In genomic region chr4:16213107-16213506, GRCh38 we compare ENCODE assay signal across 30 cellular contexts. TPM values are rescaled to one million over a fixed set of nuclear protein-coding genes. Genes with fewer than 3 reads are reported as not detected.
DNase-seq lines count a peak whose midpoint lies in the region; ATAC-seq, FAIRE-seq and TF ChIP-seq lines count a peak whose summit lies in the region.
"Had no signal": no experiment of that assay in that cellular context is flagged by ENCODE, and none has a peak within 500 bp of the region (broad histone marks: within the 10 kb centered on the region; RNA-seq: fewer than 3 reads in every experiment).

No MANE protein-coding gene starts in this region.

- H3K27ac ChIP-seq in HEK293 (ENCODE audit: extremely low read depth, low read depth, low read length) (no peak overlapping the region), K562 (ENCODE audit: extremely low read depth, low read depth, low read length) (no peak overlapping the region), ascending aorta (no peak overlapping the region)
- H3K27ac ChIP-seq: neural progenitor cell, Peyer's patch, thoracic aorta, uterus had no signal

- TF ChIP-seq POLR2A in K562 (conservative IDR thresholded peaks at IDR 0.05) = no peak

- no peak for DNase-seq in activated CD4-positive, alpha-beta memory T cell treated with anti-CD3 and anti-CD28 coated beads, Interleukin-2, amount 10 ng/mL, durations not matched to agents 7 days and 5 days
- no peak for DNase-seq in activated CD4-positive, alpha-beta memory T cell treated with anti-CD3 and anti-CD28 coated beads for 36 hours
- no peak for DNase-seq in K562 (ENCODE audit: extremely low read depth in 1 of 4, low spot score in 3 of 4)
- DNase-seq in naive thymus-derived CD8-positive, alpha-beta T cell = no peak
- DNase-seq in ascending aorta (ENCODE audit: low spot score in 2 of 2) = no peak
- no peak for DNase-seq in foreskin fibroblast
- no peak for DNase-seq in HT-29 (ENCODE audit: low spot score)
- DNase-seq: Caco-2; DMS79 treated with DMSO at 0.1 percent for 48 hours; effector memory CD4-positive, alpha-beta T cell; gastrocnemius medialis; hypothalamus; islet precursor cell; Karpas-422; NCI-H1694; NCI-H2171; NCI-H524 treated with DMSO at 0.1 percent for 48 hours; Peyer's patch; stimulated activated naive CD8-positive, alpha-beta T cell treated with anti-CD3 and anti-CD28 coated beads, Interleukin-15, Interleukin-2, amounts not matched to agents 100 U/mL and 50 U/mL, for 24 hours; uterus had no signal

- H3K79me2 ChIP-seq in K562 (ENCODE audit: control insufficient read depth, insufficient read depth, low read length) = peaks cover 60% of the 10 kb centered on the region

- peaks cover 12% of the 10 kb centered on the region; the same call in 1 of the 2 replicates for H3K4me1 ChIP-seq in HEK293 (ENCODE audit: control insufficient read depth, insufficient read depth, low read length)
- H3K4me1 ChIP-seq in K562 (replicated peaks in 1 of 2; ENCODE audit: control insufficient read depth in 2 of 2, insufficient read depth in 2 of 2, low read length in 2 of 2) = no peaks in the 10 kb centered on the region; a peak in 1 of 5 replicates
- H3K4me1 ChIP-seq in ascending aorta = peaks cover 0 to 12% of the 10 kb centered on the region in 2 donors
- H3K4me1 ChIP-seq: Caco-2, neural progenitor cell had no signal

- no peaks in the 10 kb centered on the region for H3K9me3 Mint-ChIP-seq in activated CD4-positive, alpha-beta memory T cell treated with anti-CD3 and anti-CD28 coated beads, Interleukin-2, amount 10 ng/mL, durations not matched to agents 7 days and 5 days
- H3K9me3 Mint-ChIP-seq in activated CD4-positive, alpha-beta memory T cell treated with anti-CD3 and anti-CD28 coated beads for 36 hours = no peaks in the 10 kb centered on the region
- H3K9me3 Mint-ChIP-seq in naive thymus-derived CD8-positive, alpha-beta T cell = no peaks in the 10 kb centered on the region
- H3K9me3 Mint-ChIP-seq: activated T-helper 2 cell treated with anti-CD3 and anti-CD28 coated beads, Interferon-gamma antibody, Interleukin-2, Interleukin-4, amounts not matched to agents 10 μg/mL and 5 μg/mL and 100 μg/mL, durations not matched to agents 14 hours and 24 hours and 36 hours; neural progenitor cell had no signal

- peak; percentile 28; the same call in 1 of the 3 replicates for ATAC-seq in K562
- ATAC-seq in naive thymus-derived CD8-positive, alpha-beta T cell = peak; percentile 28 to 54
- ATAC-seq: esophagus mucosa; gastrocnemius medialis; GM12878; sciatic nerve; stimulated activated naive CD8-positive, alpha-beta T cell treated with anti-CD3 and anti-CD28 coated beads, Interleukin-15, Interleukin-2, amounts not matched to agents 100 U/mL and 50 U/mL, for 24 hours had no signal

- H3K9ac ChIP-seq in K562 (ENCODE audit: insufficient read depth in 1 of 2, low read depth in 2 of 2, low read length in 2 of 2) = no peak overlapping the region
- H3K9ac ChIP-seq: neural progenitor cell had no signal

- no peak for TF ChIP-seq EP300 in K562 (IDR thresholded peaks at IDR 0.05; ENCODE audit: low read length)

- H3K27me3 ChIP-seq in K562 (ENCODE audit: control insufficient read depth in 2 of 2, insufficient read depth in 2 of 2, low read length in 2 of 2) = no peaks in the 10 kb centered on the region
- no peaks in the 10 kb centered on the region for H3K27me3 ChIP-seq in ascending aorta
- H3K27me3 ChIP-seq: gastrocnemius medialis, neural progenitor cell, Peyer's patch, uterus had no signal

- H4K20me1 ChIP-seq in K562 (replicated peaks; ENCODE audit: control insufficient read depth, insufficient read depth, low read length) = no peaks in the 10 kb centered on the region; the same call in 1 of the 2 replicates

- H3K36me3 ChIP-seq in HEK293 (ENCODE audit: control insufficient read depth in 2 of 2, insufficient read depth in 1 of 2, low read length in 2 of 2) = peaks cover 0 to 11% of the 10 kb centered on the region in 2 experiments; a peak in 1 of 3 replicates
- peaks cover 36% of the 10 kb centered on the region for H3K36me3 ChIP-seq in K562 (ENCODE audit: control insufficient read depth, insufficient read depth, low read length)
- peaks cover 0 to 11% of the 10 kb centered on the region in 2 donors for H3K36me3 ChIP-seq in ascending aorta
- H3K36me3 ChIP-seq: neural progenitor cell, thoracic aorta, uterus had no signal

- WGBS in K562 (ENCODE audit: insufficient coverage, low coverage, missing lambda C conversion rate) = 48% methylated on average over 2 of the region's 2 CpGs

- intact Hi-C loops in activated CD4-positive, alpha-beta memory T cell treated with anti-CD3 and anti-CD28 coated beads for 36 hours (cut with micrococcal nuclease) = no loop called here
- intact Hi-C loops in K562 (cut with micrococcal nuclease) = no loop called here
- intact Hi-C loops in ascending aorta (cut with DNase I) = no loop called here

- TF ChIP-seq CTCF in HEK293 (tag by site-specific recombination; IDR thresholded peaks at IDR 0.05) (no peak), K562 (IDR thresholded peaks at IDR 0.05 in 2 of 3, conservative IDR thresholded peaks at IDR 0.05 in 1 of 3; ENCODE audit: insufficient read depth in 2 of 3, low read depth in 1 of 3, low read length in 3 of 3) (no peak), ascending aorta (IDR thresholded peaks at IDR 0.05) (no peak), foreskin fibroblast (IDR thresholded peaks at IDR 0.05; ENCODE audit: low read depth, low read length) (no peak)

- H3K36me3 Mint-ChIP-seq in activated CD4-positive, alpha-beta memory T cell treated with anti-CD3 and anti-CD28 coated beads, Interleukin-2, amount 10 ng/mL, durations not matched to agents 7 days and 5 days (ENCODE audit: low read depth) = peaks cover 49% of the 10 kb centered on the region
- peaks cover 26% of the 10 kb centered on the region for H3K36me3 Mint-ChIP-seq in activated CD4-positive, alpha-beta memory T cell treated with anti-CD3 and anti-CD28 coated beads for 36 hours
- H3K36me3 Mint-ChIP-seq in naive thymus-derived CD8-positive, alpha-beta T cell = peaks cover 0 to 81% (median 9%) of the 10 kb centered on the region in 3 donors
- H3K36me3 Mint-ChIP-seq: neural progenitor cell had no signal

- H3K4me3 ChIP-seq in HEK293 (ENCODE audit: low read depth, low read length) (no peak overlapping the region), K562 (no peak overlapping the region), ascending aorta (no peak overlapping the region), foreskin fibroblast (ENCODE audit: low read depth in 1 of 2, low read length in 2 of 2) (no peak overlapping the region)
- H3K4me3 ChIP-seq: gastrocnemius medialis, GM12878, neural progenitor cell, Peyer's patch, thoracic aorta, uterus had no signal

- no peak overlapping the region for H2AFZ ChIP-seq in K562 (ENCODE audit: low read depth, low read length)
- H2AFZ ChIP-seq: neural progenitor cell had no signal

- CTCF ChIA-PET in activated CD4-positive, alpha-beta memory T cell treated with anti-CD3 and anti-CD28 coated beads, Interleukin-2, amount 10 ng/mL, durations not matched to agents 7 days and 5 days (lab: Charles Lee) = interaction anchor here (1.3 to 1.5 kb wide), 2 partner anchors 7 to 14 kb away, joined by 5 to 6 read pairs; no protein-coding TSS in a partner anchor
- CTCF ChIA-PET in activated CD4-positive, alpha-beta memory T cell treated with anti-CD3 and anti-CD28 coated beads for 36 hours (lab: Charles Lee) = interaction anchor here (3.1 kb wide), 1 partner anchor 7 kb away, joined by 14 read pairs; no protein-coding TSS in a partner anchor
- CTCF ChIA-PET in HEK293 (lab: Yijun Ruan, JAX) = interaction anchor here (1.4 kb wide), 3 partner anchors 7 to 14 kb away, joined by 3 to 9 read pairs (median 7); no protein-coding TSS in a partner anchor
- CTCF ChIA-PET in K562 (lab: Yijun Ruan, JAX; ENCODE audit: low intra/inter-chr PET ratio) = no interaction called here

- no peak for TF ChIP-seq RAD21 in K562 (CRISPR knock-in tag; conservative IDR thresholded peaks at IDR 0.05 in 1 of 2, IDR thresholded peaks at IDR 0.05 in 1 of 2)

- peaks cover 52% of the 10 kb centered on the region for H3K4me1 Mint-ChIP-seq in activated CD4-positive, alpha-beta memory T cell treated with anti-CD3 and anti-CD28 coated beads, Interleukin-2, amount 10 ng/mL, durations not matched to agents 7 days and 5 days
- H3K4me1 Mint-ChIP-seq in activated CD4-positive, alpha-beta memory T cell treated with anti-CD3 and anti-CD28 coated beads for 36 hours (ENCODE audit: low read depth) = peaks cover 57% of the 10 kb centered on the region
- H3K4me1 Mint-ChIP-seq in naive thymus-derived CD8-positive, alpha-beta T cell = peaks cover 47 to 75% (median 65%) of the 10 kb centered on the region in 4 donors
- H3K4me1 Mint-ChIP-seq: neural progenitor cell had no signal

- no TSS peak for BruUV-seq in K562 (replicated peaks; lab: Mats Ljungman, UMichigan)

- peak overlapping the region; percentile 29 for H3K27ac Mint-ChIP-seq in activated CD4-positive, alpha-beta memory T cell treated with anti-CD3 and anti-CD28 coated beads, Interleukin-2, amount 10 ng/mL, durations not matched to agents 7 days and 5 days
- H3K27ac Mint-ChIP-seq in activated CD4-positive, alpha-beta memory T cell treated with anti-CD3 and anti-CD28 coated beads for 36 hours = no peak overlapping the region
- H3K27ac Mint-ChIP-seq in naive thymus-derived CD8-positive, alpha-beta T cell = peak overlapping the region in 7 of 10 donors; percentile 22 to 64 (median 54)
- H3K27ac Mint-ChIP-seq: activated T-helper 2 cell treated with anti-CD3 and anti-CD28 coated beads, Interferon-gamma antibody, Interleukin-2, Interleukin-4, amounts not matched to agents 10 μg/mL and 5 μg/mL and 100 μg/mL, durations not matched to agents 14 hours and 24 hours and 36 hours; neural progenitor cell; progenitor cell of endocrine pancreas had no signal

- H3K4me3 Mint-ChIP-seq in activated CD4-positive, alpha-beta memory T cell treated with anti-CD3 and anti-CD28 coated beads, Interleukin-2, amount 10 ng/mL, durations not matched to agents 7 days and 5 days = no peak overlapping the region
- no peak overlapping the region for H3K4me3 Mint-ChIP-seq in activated CD4-positive, alpha-beta memory T cell treated with anti-CD3 and anti-CD28 coated beads for 36 hours
- H3K4me3 Mint-ChIP-seq in naive thymus-derived CD8-positive, alpha-beta T cell = peak overlapping the region in 4 of 10 donors; percentile 1 to 23 (median 14)
- H3K4me3 Mint-ChIP-seq: neural progenitor cell had no signal

- POLR2A ChIA-PET in activated CD4-positive, alpha-beta memory T cell treated with anti-CD3 and anti-CD28 coated beads, Interleukin-2, amount 10 ng/mL, durations not matched to agents 7 days and 5 days (lab: Charles Lee) = interaction anchor here (0.9 to 4.0 kb wide), 4 partner anchors 8 to 15 kb away, joined by 3 to 15 read pairs (median 5); no protein-coding TSS in a partner anchor
- POLR2A ChIA-PET in activated CD4-positive, alpha-beta memory T cell treated with anti-CD3 and anti-CD28 coated beads for 36 hours (lab: Charles Lee) = no interaction called here
- POLR2A ChIA-PET in HEK293 (lab: Yijun Ruan, JAX) (interaction anchor here (0.6 kb wide), 2 partner anchors 15 to 221 kb away, joined by 3 read pairs; no protein-coding TSS in a partner anchor), K562 (lab: Yijun Ruan, JAX) (interaction anchor here (1.1 to 2.4 kb wide), 4 partner anchors 8 to 11 kb away, joined by 3 to 17 read pairs (median 6); no protein-coding TSS in a partner anchor)
- POLR2A ChIA-PET in naive thymus-derived CD8-positive, alpha-beta T cell (lab: Charles Lee) = interaction anchor here (0.9 to 2.5 kb wide), 2 partner anchors 12 to 14 kb away, joined by 3 to 8 read pairs; no protein-coding TSS in a partner anchor

- H3K9me1 ChIP-seq in K562 (ENCODE audit: control insufficient read depth, insufficient read depth, low read length) = no peaks in the 10 kb centered on the region

- FAIRE-seq in K562 (lab: Jason Lieb, UNC) = peak; percentile 26
- FAIRE-seq: colon, GM12878, H54 had no signal

- in situ Hi-C loops in K562 (cut with MboI) = no loop called here

- H3K9me3 ChIP-seq in HEK293 (ENCODE audit: control insufficient read depth, insufficient read depth, low read depth, low read length) = no peaks in the 10 kb centered on the region
- H3K9me3 ChIP-seq in K562 (replicated peaks; ENCODE audit: control insufficient read depth, insufficient read depth, low read depth, low read length) = no peaks in the 10 kb centered on the region
- no peaks in the 10 kb centered on the region for H3K9me3 ChIP-seq in ascending aorta
- H3K9me3 ChIP-seq: Caco-2, gastrocnemius medialis, Peyer's patch, thoracic aorta, uterus had no signal

- no peaks in the 10 kb centered on the region for H3K27me3 Mint-ChIP-seq in activated CD4-positive, alpha-beta memory T cell treated with anti-CD3 and anti-CD28 coated beads, Interleukin-2, amount 10 ng/mL, durations not matched to agents 7 days and 5 days
- no peaks in the 10 kb centered on the region for H3K27me3 Mint-ChIP-seq in activated CD4-positive, alpha-beta memory T cell treated with anti-CD3 and anti-CD28 coated beads for 36 hours
- no peaks in the 10 kb centered on the region for H3K27me3 Mint-ChIP-seq in naive thymus-derived CD8-positive, alpha-beta T cell
- H3K27me3 Mint-ChIP-seq: progenitor cell of endocrine pancreas had no signal

- H3K4me2 ChIP-seq in K562 (ENCODE audit: insufficient read depth, low read length) = no peak overlapping the region
- H3K4me2 ChIP-seq: neural progenitor cell had no signal

RNA-seq across cellular contexts. Expression of gene TAPT1, which starts 13.2 kb away (rescaled TPM):
- total RNA-seq in activated CD4-positive, alpha-beta memory T cell treated with anti-CD3 and anti-CD28 coated beads, Interleukin-2, amount 10 ng/mL, durations not matched to agents 7 days and 5 days = 10 to 100 TPM; 44.2 to 52.6 TPM
- 10 to 100 TPM; 35.6 TPM for total RNA-seq in activated CD4-positive, alpha-beta memory T cell treated with anti-CD3 and anti-CD28 coated beads for 36 hours
- 55.5 and 117 TPM in 2 replicates for total RNA-seq in K562 (2011; cell fraction: chromatin; rRNA removed; ENCODE audit: low replicate concordance)
- 30.7 and 36.2 TPM in 2 replicates for total RNA-seq in K562 (2011; cell fraction: nucleolus; rRNA removed)
- total RNA-seq in K562 (2011; cell fraction: nucleoplasm; rRNA removed) = 54.6 and 84.4 TPM in 2 replicates
- total RNA-seq in K562 (2014; rRNA removed) = 10.2 and 10.3 TPM in 2 replicates
- total RNA-seq in K562 (2014; rRNA removed; fragmentation: Illumina TruSeq; extraction: Trizol) = 28.6 and 28.7 TPM in 2 replicates
- total RNA-seq in K562 (2015; rRNA removed; fragmentation: Illumina TruSeq; extraction: Trizol) = 19.9 and 22.7 TPM in 2 replicates
- total RNA-seq in K562 (2021) = 20.9 and 27.6 TPM in 2 replicates
- 35.0 and 36.7 TPM in 2 replicates for polyA plus RNA-seq in K562 (2011; rRNA removed)
- polyA plus RNA-seq in K562 (2011; cell fraction: cytosol; rRNA removed) = 9.9 and 17.5 TPM in 2 replicates
- 34.8 and 53.3 TPM in 2 replicates for polyA plus RNA-seq in K562 (2011; cell fraction: nucleus; rRNA removed)
- 9.3 and 24.5 TPM in 2 replicates for polyA plus RNA-seq in K562 (2012)
- 18.5 and 20.7 TPM in 2 replicates for polyA plus RNA-seq in K562 (2014; fragmentation: Illumina TruSeq; extraction: Trizol)
- 1 to 10 TPM; 1.6 to 2.7 TPM for polyA plus RNA-seq in K562 (2014; fragmentation: Nextera tagmentation; extraction: Ambion mirVana)
- 15.2 and 16.6 TPM in 2 replicates for polyA plus RNA-seq in K562 (2014; rRNA removed)
- polyA minus RNA-seq in K562 (2011; rRNA and poly(A)+ RNA removed) = 47.2 and 58.1 TPM in 2 replicates
- 11.8 and 18.6 TPM in 2 replicates for polyA minus RNA-seq in K562 (2011; cell fraction: cytosol; rRNA and poly(A)+ RNA removed)
- polyA minus RNA-seq in K562 (2011; cell fraction: nucleus; rRNA and poly(A)+ RNA removed) = 31.8 and 78.0 TPM in 2 replicates
- total RNA-seq in naive thymus-derived CD8-positive, alpha-beta T cell = 10 to 100 TPM; 74.1 to 75.0 TPM
- 10 to 100 TPM; 15.7 to 26.3 (median 26.1) TPM for polyA plus RNA-seq in naive thymus-derived CD8-positive, alpha-beta T cell
- total RNA-seq in ascending aorta = 10.7 TPM
- total RNA-seq in HT-29 (2014; rRNA removed; shearing (Covaris generic)) = 6.7 and 6.9 TPM in 2 replicates
